In the genomic region with DNA sequence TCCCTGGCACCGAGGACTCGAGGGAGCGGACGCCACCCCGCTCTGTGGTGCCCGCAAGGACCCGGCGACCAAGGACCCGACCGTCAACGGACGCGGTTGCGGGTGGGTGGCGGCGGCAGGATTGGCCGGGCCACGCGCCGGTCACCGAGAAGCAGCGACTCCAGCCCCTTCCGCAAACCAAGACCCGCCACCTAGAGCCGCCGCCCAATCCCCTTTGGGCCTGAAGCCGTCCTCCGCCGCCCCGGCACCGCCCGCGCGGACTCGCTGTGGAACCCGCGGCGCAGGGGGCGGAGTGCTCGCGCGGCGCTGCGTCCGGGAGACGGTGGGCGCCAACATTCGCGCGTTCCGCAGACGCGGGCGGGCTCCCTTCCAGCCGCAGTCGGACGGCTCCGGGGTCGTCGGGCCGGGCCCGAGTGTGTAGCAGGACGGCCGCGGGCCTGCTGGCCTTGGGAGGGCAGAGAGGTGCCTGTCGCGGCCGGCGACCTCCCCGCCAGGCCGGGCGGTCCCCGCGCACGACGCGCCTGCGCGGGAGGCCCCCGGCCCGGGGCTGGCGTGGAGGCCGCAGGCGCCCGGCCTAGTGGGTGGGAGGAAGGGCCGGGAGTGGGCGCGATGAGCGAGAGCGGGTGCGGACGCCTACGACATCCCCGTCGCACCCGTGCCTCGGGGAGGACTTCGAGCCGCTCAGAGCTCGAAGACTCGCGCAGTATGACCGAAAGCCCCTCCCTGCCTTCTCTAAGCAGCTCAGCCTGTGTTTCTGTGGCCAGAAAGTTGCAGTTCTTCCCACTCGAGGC, we compare ENCODE assay signal across 2 cellular contexts.
TF ChIP-seq lines count a peak whose summit lies in the region.

A gene (plus strand): TSS at position 258 of the 791 bp plus-strand sequence. CDS start 893 bp downstream, outside the sequence.
A gene with protein sequence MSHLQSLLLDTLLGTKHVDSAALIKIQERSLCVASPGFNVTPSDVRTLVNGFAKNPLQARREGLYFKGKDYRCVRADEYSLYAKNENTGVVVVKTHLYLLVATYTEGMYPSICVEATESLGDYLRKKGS (minus strand): TSS at position 123 of the 791 bp plus-strand sequence. CDS start 799 bp downstream, outside the sequence.

TF ChIP-seq in HEK293, 187 proteins besides CTCF, POLR2A, EP300 and RAD21 (continues in another document):
- TF ChIP-seq ZNF341 (tag by site-specific recombination; IDR thresholded peaks at IDR 0.05; ENCODE audit: low read depth): peak; percentile 40; the same call in 1 of the 2 replicates
- no peak for TF ChIP-seq ZNF560 (tag by site-specific recombination; IDR thresholded peaks at IDR 0.05; ENCODE audit: borderline replicate concordance)
- TF ChIP-seq, protein P1, sequence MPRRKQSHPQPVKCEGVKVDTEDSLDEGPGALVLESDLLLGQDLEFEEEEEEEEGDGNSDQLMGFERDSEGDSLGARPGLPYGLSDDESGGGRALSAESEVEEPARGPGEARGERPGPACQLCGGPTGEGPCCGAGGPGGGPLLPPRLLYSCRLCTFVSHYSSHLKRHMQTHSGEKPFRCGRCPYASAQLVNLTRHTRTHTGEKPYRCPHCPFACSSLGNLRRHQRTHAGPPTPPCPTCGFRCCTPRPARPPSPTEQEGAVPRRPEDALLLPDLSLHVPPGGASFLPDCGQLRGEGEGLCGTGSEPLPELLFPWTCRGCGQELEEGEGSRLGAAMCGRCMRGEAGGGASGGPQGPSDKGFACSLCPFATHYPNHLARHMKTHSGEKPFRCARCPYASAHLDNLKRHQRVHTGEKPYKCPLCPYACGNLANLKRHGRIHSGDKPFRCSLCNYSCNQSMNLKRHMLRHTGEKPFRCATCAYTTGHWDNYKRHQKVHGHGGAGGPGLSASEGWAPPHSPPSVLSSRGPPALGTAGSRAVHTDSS (tag by site-specific recombination; IDR thresholded peaks at IDR 0.05): no peak
- TF ChIP-seq SCRT1 (tag by site-specific recombination; IDR thresholded peaks at IDR 0.05; ENCODE audit: borderline replicate concordance): no peak
- TF ChIP-seq, protein P2, sequence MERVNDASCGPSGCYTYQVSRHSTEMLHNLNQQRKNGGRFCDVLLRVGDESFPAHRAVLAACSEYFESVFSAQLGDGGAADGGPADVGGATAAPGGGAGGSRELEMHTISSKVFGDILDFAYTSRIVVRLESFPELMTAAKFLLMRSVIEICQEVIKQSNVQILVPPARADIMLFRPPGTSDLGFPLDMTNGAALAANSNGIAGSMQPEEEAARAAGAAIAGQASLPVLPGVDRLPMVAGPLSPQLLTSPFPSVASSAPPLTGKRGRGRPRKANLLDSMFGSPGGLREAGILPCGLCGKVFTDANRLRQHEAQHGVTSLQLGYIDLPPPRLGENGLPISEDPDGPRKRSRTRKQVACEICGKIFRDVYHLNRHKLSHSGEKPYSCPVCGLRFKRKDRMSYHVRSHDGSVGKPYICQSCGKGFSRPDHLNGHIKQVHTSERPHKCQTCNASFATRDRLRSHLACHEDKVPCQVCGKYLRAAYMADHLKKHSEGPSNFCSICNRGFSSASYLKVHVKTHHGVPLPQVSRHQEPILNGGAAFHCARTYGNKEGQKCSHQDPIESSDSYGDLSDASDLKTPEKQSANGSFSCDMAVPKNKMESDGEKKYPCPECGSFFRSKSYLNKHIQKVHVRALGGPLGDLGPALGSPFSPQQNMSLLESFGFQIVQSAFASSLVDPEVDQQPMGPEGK (tag by site-specific recombination; IDR thresholded peaks at IDR 0.05): peak; percentile 59
- TF ChIP-seq ZNF24 (tag by site-specific recombination; IDR thresholded peaks at IDR 0.05): no peak
- no peak for TF ChIP-seq ZNF768 (tag by site-specific recombination; IDR thresholded peaks at IDR 0.05)
- TF ChIP-seq ZNF707 (tag by site-specific recombination; IDR thresholded peaks at IDR 0.05): no peak
- no peak for TF ChIP-seq ZNF394 (tag by site-specific recombination; IDR thresholded peaks at IDR 0.05; ENCODE audit: borderline replicate concordance)
- TF ChIP-seq HOXD13 (CRISPR knock-in tag; IDR thresholded peaks at IDR 0.05; ENCODE audit: borderline replicate concordance): no peak
- TF ChIP-seq, protein P3, sequence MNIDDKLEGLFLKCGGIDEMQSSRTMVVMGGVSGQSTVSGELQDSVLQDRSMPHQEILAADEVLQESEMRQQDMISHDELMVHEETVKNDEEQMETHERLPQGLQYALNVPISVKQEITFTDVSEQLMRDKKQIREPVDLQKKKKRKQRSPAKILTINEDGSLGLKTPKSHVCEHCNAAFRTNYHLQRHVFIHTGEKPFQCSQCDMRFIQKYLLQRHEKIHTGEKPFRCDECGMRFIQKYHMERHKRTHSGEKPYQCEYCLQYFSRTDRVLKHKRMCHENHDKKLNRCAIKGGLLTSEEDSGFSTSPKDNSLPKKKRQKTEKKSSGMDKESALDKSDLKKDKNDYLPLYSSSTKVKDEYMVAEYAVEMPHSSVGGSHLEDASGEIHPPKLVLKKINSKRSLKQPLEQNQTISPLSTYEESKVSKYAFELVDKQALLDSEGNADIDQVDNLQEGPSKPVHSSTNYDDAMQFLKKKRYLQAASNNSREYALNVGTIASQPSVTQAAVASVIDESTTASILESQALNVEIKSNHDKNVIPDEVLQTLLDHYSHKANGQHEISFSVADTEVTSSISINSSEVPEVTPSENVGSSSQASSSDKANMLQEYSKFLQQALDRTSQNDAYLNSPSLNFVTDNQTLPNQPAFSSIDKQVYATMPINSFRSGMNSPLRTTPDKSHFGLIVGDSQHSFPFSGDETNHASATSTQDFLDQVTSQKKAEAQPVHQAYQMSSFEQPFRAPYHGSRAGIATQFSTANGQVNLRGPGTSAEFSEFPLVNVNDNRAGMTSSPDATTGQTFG (tag by site-specific recombination; IDR thresholded peaks at IDR 0.05; ENCODE audit: borderline replicate concordance): no peak

TF ChIP-seq in SK-N-SH, 30 proteins besides CTCF, POLR2A, EP300 and RAD21:
- no peak for TF ChIP-seq TEAD4 (IDR thresholded peaks at IDR 0.05; ENCODE audit: borderline replicate concordance, insufficient read depth)
- peak; percentile 60 for TF ChIP-seq POLR2AphosphoS5 (IDR thresholded peaks at IDR 0.05; ENCODE audit: low read depth, low read length)
- TF ChIP-seq NRF1 (IDR thresholded peaks at IDR 0.05; ENCODE audit: low read depth, low read length): peak; percentile 78
- TF ChIP-seq GATA2 (CRISPR knock-in tag; IDR thresholded peaks at IDR 0.05): 0 out of 2 replicates have a peak, but pooled peaks have one; percentile 18
- no peak for TF ChIP-seq RCOR1 (IDR thresholded peaks at IDR 0.05; ENCODE audit: low read length)
- TF ChIP-seq, protein P4, sequence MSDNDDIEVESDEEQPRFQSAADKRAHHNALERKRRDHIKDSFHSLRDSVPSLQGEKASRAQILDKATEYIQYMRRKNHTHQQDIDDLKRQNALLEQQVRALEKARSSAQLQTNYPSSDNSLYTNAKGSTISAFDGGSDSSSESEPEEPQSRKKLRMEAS (IDR thresholded peaks at IDR 0.05; ENCODE audit: low read depth): peak; percentile 54; the same call in 1 of the 2 replicates
- TF ChIP-seq, protein P5, sequence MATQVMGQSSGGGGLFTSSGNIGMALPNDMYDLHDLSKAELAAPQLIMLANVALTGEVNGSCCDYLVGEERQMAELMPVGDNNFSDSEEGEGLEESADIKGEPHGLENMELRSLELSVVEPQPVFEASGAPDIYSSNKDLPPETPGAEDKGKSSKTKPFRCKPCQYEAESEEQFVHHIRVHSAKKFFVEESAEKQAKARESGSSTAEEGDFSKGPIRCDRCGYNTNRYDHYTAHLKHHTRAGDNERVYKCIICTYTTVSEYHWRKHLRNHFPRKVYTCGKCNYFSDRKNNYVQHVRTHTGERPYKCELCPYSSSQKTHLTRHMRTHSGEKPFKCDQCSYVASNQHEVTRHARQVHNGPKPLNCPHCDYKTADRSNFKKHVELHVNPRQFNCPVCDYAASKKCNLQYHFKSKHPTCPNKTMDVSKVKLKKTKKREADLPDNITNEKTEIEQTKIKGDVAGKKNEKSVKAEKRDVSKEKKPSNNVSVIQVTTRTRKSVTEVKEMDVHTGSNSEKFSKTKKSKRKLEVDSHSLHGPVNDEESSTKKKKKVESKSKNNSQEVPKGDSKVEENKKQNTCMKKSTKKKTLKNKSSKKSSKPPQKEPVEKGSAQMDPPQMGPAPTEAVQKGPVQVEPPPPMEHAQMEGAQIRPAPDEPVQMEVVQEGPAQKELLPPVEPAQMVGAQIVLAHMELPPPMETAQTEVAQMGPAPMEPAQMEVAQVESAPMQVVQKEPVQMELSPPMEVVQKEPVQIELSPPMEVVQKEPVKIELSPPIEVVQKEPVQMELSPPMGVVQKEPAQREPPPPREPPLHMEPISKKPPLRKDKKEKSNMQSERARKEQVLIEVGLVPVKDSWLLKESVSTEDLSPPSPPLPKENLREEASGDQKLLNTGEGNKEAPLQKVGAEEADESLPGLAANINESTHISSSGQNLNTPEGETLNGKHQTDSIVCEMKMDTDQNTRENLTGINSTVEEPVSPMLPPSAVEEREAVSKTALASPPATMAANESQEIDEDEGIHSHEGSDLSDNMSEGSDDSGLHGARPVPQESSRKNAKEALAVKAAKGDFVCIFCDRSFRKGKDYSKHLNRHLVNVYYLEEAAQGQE (IDR thresholded peaks at IDR 0.05; ENCODE audit: low read depth, low read length): peak; percentile 27; the same call in 1 of the 2 replicates
- TF ChIP-seq GABPA (IDR thresholded peaks at IDR 0.05; ENCODE audit: low read depth): 0 out of 2 replicates have a peak, but pooled peaks have one; percentile 26
- TF ChIP-seq, protein P6, sequence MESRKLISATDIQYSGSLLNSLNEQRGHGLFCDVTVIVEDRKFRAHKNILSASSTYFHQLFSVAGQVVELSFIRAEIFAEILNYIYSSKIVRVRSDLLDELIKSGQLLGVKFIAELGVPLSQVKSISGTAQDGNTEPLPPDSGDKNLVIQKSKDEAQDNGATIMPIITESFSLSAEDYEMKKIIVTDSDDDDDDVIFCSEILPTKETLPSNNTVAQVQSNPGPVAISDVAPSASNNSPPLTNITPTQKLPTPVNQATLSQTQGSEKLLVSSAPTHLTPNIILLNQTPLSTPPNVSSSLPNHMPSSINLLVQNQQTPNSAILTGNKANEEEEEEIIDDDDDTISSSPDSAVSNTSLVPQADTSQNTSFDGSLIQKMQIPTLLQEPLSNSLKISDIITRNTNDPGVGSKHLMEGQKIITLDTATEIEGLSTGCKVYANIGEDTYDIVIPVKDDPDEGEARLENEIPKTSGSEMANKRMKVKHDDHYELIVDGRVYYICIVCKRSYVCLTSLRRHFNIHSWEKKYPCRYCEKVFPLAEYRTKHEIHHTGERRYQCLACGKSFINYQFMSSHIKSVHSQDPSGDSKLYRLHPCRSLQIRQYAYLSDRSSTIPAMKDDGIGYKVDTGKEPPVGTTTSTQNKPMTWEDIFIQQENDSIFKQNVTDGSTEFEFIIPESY (IDR thresholded peaks at IDR 0.05; ENCODE audit: borderline replicate concordance, low read depth): no peak
- TF ChIP-seq YY1 (IDR thresholded peaks at IDR 0.05; ENCODE audit: low read depth): no peak
- TF ChIP-seq CHD2 (IDR thresholded peaks at IDR 0.05; ENCODE audit: low read length, partially characterized antibody): peak; percentile 18
- peak; percentile 59; the same call in 1 of the 2 replicates for TF ChIP-seq FOXJ3 (CRISPR knock-in tag; IDR thresholded peaks at IDR 0.05)
- TF ChIP-seq TAF1 (IDR thresholded peaks at IDR 0.05; ENCODE audit: borderline replicate concordance, low read depth, low read length): peak; percentile 48; the same call in 1 of the 2 replicates
- TF ChIP-seq, protein P7, sequence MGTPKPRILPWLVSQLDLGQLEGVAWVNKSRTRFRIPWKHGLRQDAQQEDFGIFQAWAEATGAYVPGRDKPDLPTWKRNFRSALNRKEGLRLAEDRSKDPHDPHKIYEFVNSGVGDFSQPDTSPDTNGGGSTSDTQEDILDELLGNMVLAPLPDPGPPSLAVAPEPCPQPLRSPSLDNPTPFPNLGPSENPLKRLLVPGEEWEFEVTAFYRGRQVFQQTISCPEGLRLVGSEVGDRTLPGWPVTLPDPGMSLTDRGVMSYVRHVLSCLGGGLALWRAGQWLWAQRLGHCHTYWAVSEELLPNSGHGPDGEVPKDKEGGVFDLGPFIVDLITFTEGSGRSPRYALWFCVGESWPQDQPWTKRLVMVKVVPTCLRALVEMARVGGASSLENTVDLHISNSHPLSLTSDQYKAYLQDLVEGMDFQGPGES (IDR thresholded peaks at IDR 0.05; ENCODE audit: low read depth, low read length): no peak
- no peak for TF ChIP-seq ELF1 (IDR thresholded peaks at IDR 0.05)
- TF ChIP-seq SIN3A (IDR thresholded peaks at IDR 0.05; ENCODE audit: borderline replicate concordance, low read depth, low read length): no peak
- TF ChIP-seq, protein P8, sequence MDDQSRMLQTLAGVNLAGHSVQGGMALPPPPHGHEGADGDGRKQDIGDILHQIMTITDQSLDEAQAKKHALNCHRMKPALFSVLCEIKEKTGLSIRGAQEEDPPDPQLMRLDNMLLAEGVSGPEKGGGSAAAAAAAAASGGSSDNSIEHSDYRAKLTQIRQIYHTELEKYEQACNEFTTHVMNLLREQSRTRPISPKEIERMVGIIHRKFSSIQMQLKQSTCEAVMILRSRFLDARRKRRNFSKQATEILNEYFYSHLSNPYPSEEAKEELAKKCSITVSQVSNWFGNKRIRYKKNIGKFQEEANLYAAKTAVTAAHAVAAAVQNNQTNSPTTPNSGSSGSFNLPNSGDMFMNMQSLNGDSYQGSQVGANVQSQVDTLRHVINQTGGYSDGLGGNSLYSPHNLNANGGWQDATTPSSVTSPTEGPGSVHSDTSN (IDR thresholded peaks at IDR 0.05): peak; percentile 98
